ENCODE assay signal across 29 cellular contexts in the genomic region with DNA sequence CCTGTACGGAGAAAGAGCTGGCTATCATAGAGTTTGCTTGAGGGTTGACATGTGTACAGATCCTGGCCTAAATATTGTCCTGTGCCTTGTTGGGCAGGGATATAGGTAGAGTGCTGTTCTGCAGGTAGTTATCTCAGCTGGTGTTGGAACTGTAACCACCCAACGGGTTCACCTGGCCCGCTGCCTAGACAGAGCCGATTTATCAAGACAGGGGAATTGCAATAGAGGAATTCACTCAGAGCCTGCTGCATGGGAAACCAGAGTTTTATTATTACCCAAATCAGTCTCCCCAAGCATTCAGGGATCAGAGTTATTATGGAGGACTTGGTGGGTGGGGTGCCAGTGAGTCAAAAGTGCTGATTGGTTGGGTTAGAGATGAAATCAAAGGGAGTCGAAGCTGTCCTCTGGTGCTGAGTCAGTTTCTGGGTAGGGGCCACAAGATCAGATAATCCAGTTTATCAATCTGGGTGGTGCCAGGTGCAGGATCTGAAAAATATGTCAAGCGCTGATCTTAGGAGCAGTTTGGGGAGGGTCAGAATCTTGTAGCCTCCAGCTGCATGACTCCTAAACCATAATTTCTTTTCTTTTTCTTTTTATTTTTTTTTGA.
"Had no signal": no experiment of that assay in that cellular context is flagged by ENCODE, and none has a peak within 500 bp of the region (broad histone marks: within the 10 kb centered on the region; RNA-seq: fewer than 3 reads in every experiment).

No MANE protein-coding gene starts in this region.

- H3K36me3 Mint-ChIP-seq: activated CD8-positive, alpha-beta memory T cell treated with anti-CD3 and anti-CD28 coated beads, Interleukin-2, amount 10 ng/mL, durations not matched to agents 7 days and 5 days; activated naive CD8-positive, alpha-beta T cell; brain; memory B cell; natural killer cell; neural progenitor cell; stimulated activated effector memory CD8-positive, alpha-beta T cell treated with anti-CD3 and anti-CD28 coated beads, Interleukin-12 subunit alpha, Interleukin-12 subunit beta, amount 100 ng/mL, for 72 hours; T-cell had no signal

- H2AFZ ChIP-seq: hepatocyte, neural progenitor cell had no signal

- H3K9me3 ChIP-seq: gastroesophageal sphincter, thyroid gland had no signal

- H3K4me1 ChIP-seq: gastroesophageal sphincter, neural progenitor cell, thyroid gland had no signal

- H3K27me3 Mint-ChIP-seq: activated B cell treated with CpG ODN at 0.5 μM for 24 hours; activated CD8-positive, alpha-beta memory T cell treated with anti-CD3 and anti-CD28 coated beads, Interleukin-2, amount 10 ng/mL, durations not matched to agents 7 days and 5 days; activated naive CD8-positive, alpha-beta T cell; brain; effector memory CD8-positive, alpha-beta T cell; memory B cell; stimulated activated naive CD8-positive, alpha-beta T cell treated with anti-CD3 and anti-CD28 coated beads, Interleukin-15, Interleukin-2, amounts not matched to agents 100 ng/mL and 50 ng/mL, for 24 hours; T-cell had no signal

- H3K27ac Mint-ChIP-seq: activated B cell treated with CpG ODN at 0.5 μM for 24 hours; activated CD8-positive, alpha-beta memory T cell treated with anti-CD3 and anti-CD28 coated beads, Interleukin-2, amount 10 ng/mL, durations not matched to agents 7 days and 5 days; activated CD8-positive, alpha-beta T cell treated with anti-CD3 and anti-CD28 coated beads, Interleukin-2, amount 10 ng/mL, durations not matched to agents 7 days and 5 days; activated naive CD8-positive, alpha-beta T cell; activated T-helper 2 cell treated with anti-CD3 and anti-CD28 coated beads, Interferon-gamma antibody, Interleukin-2, Interleukin-4, amounts not matched to agents 10 μg/mL and 5 μg/mL and 100 μg/mL, durations not matched to agents 14 hours and 24 hours and 36 hours; brain; effector memory CD8-positive, alpha-beta T cell; memory B cell; natural killer cell; neural progenitor cell; stimulated activated effector memory CD8-positive, alpha-beta T cell treated with anti-CD3 and anti-CD28 coated beads, Interleukin-12 subunit alpha, Interleukin-12 subunit beta, amount 100 ng/mL, for 72 hours; stimulated activated naive CD8-positive, alpha-beta T cell treated with anti-CD3 and anti-CD28 coated beads, Interleukin-15, Interleukin-2, amounts not matched to agents 100 ng/mL and 50 ng/mL, for 24 hours; T-cell had no signal

- H3K9ac ChIP-seq: neural progenitor cell had no signal

- FAIRE-seq: keratinocyte had no signal

- H3K4me3 ChIP-seq: cardiac muscle cell, gastroesophageal sphincter, hepatocyte, neural progenitor cell, skin epidermis, thyroid gland had no signal

- H3K4me3 Mint-ChIP-seq: activated B cell treated with CpG ODN at 0.5 μM for 24 hours; activated CD8-positive, alpha-beta memory T cell treated with anti-CD3 and anti-CD28 coated beads, Interleukin-2, amount 10 ng/mL, durations not matched to agents 7 days and 5 days; activated CD8-positive, alpha-beta T cell treated with anti-CD3 and anti-CD28 coated beads, Interleukin-2, amount 10 ng/mL, durations not matched to agents 7 days and 5 days; activated naive CD8-positive, alpha-beta T cell; brain; effector memory CD8-positive, alpha-beta T cell; memory B cell; natural killer cell; neural progenitor cell; stimulated activated effector memory CD8-positive, alpha-beta T cell treated with anti-CD3 and anti-CD28 coated beads, Interleukin-12 subunit alpha, Interleukin-12 subunit beta, amount 100 ng/mL, for 72 hours; stimulated activated naive CD8-positive, alpha-beta T cell treated with anti-CD3 and anti-CD28 coated beads, Interleukin-15, Interleukin-2, amounts not matched to agents 100 ng/mL and 50 ng/mL, for 24 hours; T-cell had no signal

- H3K9me3 Mint-ChIP-seq: activated B cell treated with CpG ODN at 0.5 μM for 24 hours; activated T-helper 2 cell treated with anti-CD3 and anti-CD28 coated beads, Interferon-gamma antibody, Interleukin-2, Interleukin-4, amounts not matched to agents 10 μg/mL and 5 μg/mL and 100 μg/mL, durations not matched to agents 14 hours and 24 hours and 36 hours; effector memory CD8-positive, alpha-beta T cell; memory B cell; natural killer cell; stimulated activated effector memory CD8-positive, alpha-beta T cell treated with anti-CD3 and anti-CD28 coated beads, Interleukin-12 subunit alpha, Interleukin-12 subunit beta, amount 100 ng/mL, for 72 hours; stimulated activated naive CD8-positive, alpha-beta T cell treated with anti-CD3 and anti-CD28 coated beads, Interleukin-15, Interleukin-2, amounts not matched to agents 100 ng/mL and 50 ng/mL, for 24 hours; T-cell had no signal

- H3K27me3 ChIP-seq: cardiac muscle cell, gastroesophageal sphincter, hepatocyte, neural progenitor cell, thyroid gland had no signal

- ATAC-seq: activated CD8-positive, alpha-beta memory T cell treated with anti-CD3 and anti-CD28 coated beads, Interleukin-2, amount 10 ng/mL, durations not matched to agents 7 days and 5 days; activated CD8-positive, alpha-beta T cell treated with anti-CD3 and anti-CD28 coated beads, Interleukin-2, amount 10 ng/mL, durations not matched to agents 7 days and 5 days; effector memory CD8-positive, alpha-beta T cell; gastroesophageal sphincter; left cardiac atrium; natural killer cell; sciatic nerve; T-cell had no signal

- H3K4me2 ChIP-seq: hepatocyte, neural progenitor cell had no signal

- DNase-seq: activated B cell treated with CpG ODN at 0.5 μM for 24 hours; activated CD4-positive, alpha-beta T cell treated with anti-CD3 and anti-CD28 coated beads, Interleukin-2, amount 50 U/mL, for 1 hour; activated CD8-positive, alpha-beta memory T cell treated with anti-CD3 and anti-CD28 coated beads, Interleukin-2, amount 10 ng/mL, durations not matched to agents 7 days and 5 days; activated CD8-positive, alpha-beta T cell treated with anti-CD3 and anti-CD28 coated beads, Interleukin-2, amount 10 ng/mL, durations not matched to agents 7 days and 5 days; activated naive CD4-positive, alpha-beta T cell; activated T-cell treated with anti-CD3 and anti-CD28 coated beads, Interleukin-2, amount 50 U/mL, for 48 hours; anterior cingulate cortex; cortex of kidney; effector memory CD8-positive, alpha-beta T cell; left cardiac atrium; midbrain; natural killer cell; occipital lobe; stimulated activated CD4-positive, alpha-beta T cell treated with anti-CD3 and anti-CD28 coated beads, Interleukin-4, amount 100 ng/mL, for 24 hours; T-cell; thyroid gland had no signal

- H3K79me2 ChIP-seq: hepatocyte had no signal

- H3K27ac ChIP-seq: cardiac muscle cell, gastroesophageal sphincter, neural progenitor cell, skin epidermis, thyroid gland had no signal

- H3K4me1 Mint-ChIP-seq: activated CD8-positive, alpha-beta memory T cell treated with anti-CD3 and anti-CD28 coated beads, Interleukin-2, amount 10 ng/mL, durations not matched to agents 7 days and 5 days; brain; natural killer cell; neural progenitor cell; stimulated activated effector memory CD8-positive, alpha-beta T cell treated with anti-CD3 and anti-CD28 coated beads, Interleukin-12 subunit alpha, Interleukin-12 subunit beta, amount 100 ng/mL, for 72 hours; T-cell had no signal

- H3K36me3 ChIP-seq: cardiac muscle cell, gastroesophageal sphincter, neural progenitor cell, thyroid gland had no signal
